In genomic region chrX:54894159-54894558, GRCh38 we compare ENCODE assay signal across 40 cellular contexts. TPM values are rescaled to one million over a fixed set of nuclear protein-coding genes. Genes with fewer than 3 reads are reported as not detected.
"Had no signal": no experiment of that assay in that cellular context is flagged by ENCODE, and none has a peak within 500 bp of the region (broad histone marks: within the 10 kb centered on the region; RNA-seq: fewer than 3 reads in every experiment).

No MANE protein-coding gene starts in this region.

- H3K27me3 Mint-ChIP-seq: activated naive CD4-positive, alpha-beta T cell treated with anti-CD3 and anti-CD28 coated beads, Interleukin-2, amount 10 ng/mL, durations not matched to agents 7 days and 5 days; activated naive CD4-positive, alpha-beta T cell treated with anti-CD3 and anti-CD28 coated beads, Interleukin-2, amount 50 U/mL, for 24 hours; activated naive CD8-positive, alpha-beta T cell treated with anti-CD3 and anti-CD28 coated beads for 36 hours; activated T-helper 17 cell treated with anti-CD3 and anti-CD28 coated beads, Interleukin-2, amount 50 U/mL, for 72 hours had no signal

- H3K36me3 ChIP-seq: adrenal gland, ascending aorta, brain microvascular endothelial cell, breast epithelium, cardiac muscle cell had no signal

- H3K4me3 ChIP-seq: adrenal gland, ascending aorta, body of pancreas, breast epithelium, cardiac muscle cell had no signal

- H3K27ac Mint-ChIP-seq: activated naive CD4-positive, alpha-beta T cell treated with anti-CD3 and anti-CD28 coated beads for 36 hours; activated naive CD4-positive, alpha-beta T cell treated with anti-CD3 and anti-CD28 coated beads, Interleukin-2, amount 10 ng/mL, durations not matched to agents 7 days and 5 days; activated naive CD4-positive, alpha-beta T cell treated with anti-CD3 and anti-CD28 coated beads, Interleukin-2, amount 50 U/mL, for 24 hours; activated naive CD4-positive, alpha-beta T cell treated with anti-CD3 and anti-CD28 coated beads, Interleukin-2, amount 50 U/mL, for 72 hours; activated naive CD8-positive, alpha-beta T cell; activated naive CD8-positive, alpha-beta T cell treated with anti-CD3 and anti-CD28 coated beads for 36 hours; activated naive CD8-positive, alpha-beta T cell treated with anti-CD3 and anti-CD28 coated beads, Interleukin-2, amount 10 ng/mL, durations not matched to agents 7 days and 5 days; activated naive CD8-positive, alpha-beta T cell treated with anti-CD3 and anti-CD28 coated beads, Interleukin-2, amount 50 U/mL, for 24 hours; activated T-cell treated with anti-CD3 and anti-CD28 coated beads, Interleukin-2, amount 50 U/mL, for 24 hours; activated T-cell treated with anti-CD3 and anti-CD28 coated beads, Interleukin-2, amount 50 U/mL, for 72 hours; activated T-helper 1 cell treated with anti-CD3 and anti-CD28 coated beads, Interleukin-12 subunit alpha, Interleukin-12 subunit beta, Interleukin-2, Interleukin-4 antibody, amounts not matched to agents 30 ng/mL and 10 ng/mL and 1 ng/mL, durations not matched to agents 14 hours and 24 hours and 36 hours; activated T-helper 17 cell treated with anti-CD3 and anti-CD28 coated beads, Interleukin-2, amount 50 U/mL, for 72 hours; activated T-helper 2 cell treated with anti-CD3 and anti-CD28 coated beads, Interferon-gamma antibody, Interleukin-2, Interleukin-4, amounts not matched to agents 10 μg/mL and 5 μg/mL and 100 μg/mL, durations not matched to agents 14 hours and 24 hours and 36 hours; brain had no signal

- DNase-seq: activated effector memory CD4-positive, alpha-beta T cell treated with anti-CD3 and anti-CD28 coated beads, Interleukin-2, amount 50 U/mL, for 16 hours; activated effector memory CD4-positive, alpha-beta T cell treated with Interleukin-2 at 50 U/mL for 16 hours; activated gamma-delta T cell; activated gamma-delta T cell treated with Interleukin-2 at 50 U/mL for 16 hours; activated naive CD4-positive, alpha-beta T cell; activated naive CD4-positive, alpha-beta T cell treated with anti-CD3 and anti-CD28 coated beads for 36 hours; activated naive CD4-positive, alpha-beta T cell treated with anti-CD3 and anti-CD28 coated beads, Interleukin-2, amount 10 ng/mL, durations not matched to agents 7 days and 5 days; activated naive CD4-positive, alpha-beta T cell treated with anti-CD3 and anti-CD28 coated beads, Interleukin-2, amount 50 U/mL, for 16 hours; activated naive CD4-positive, alpha-beta T cell treated with Interleukin-2 at 50 U/mL for 16 hours; activated naive CD8-positive, alpha-beta T cell treated with anti-CD3 and anti-CD28 coated beads for 36 hours; activated naive CD8-positive, alpha-beta T cell treated with anti-CD3 and anti-CD28 coated beads, Interleukin-2, amount 10 ng/mL, durations not matched to agents 7 days and 5 days; activated naive CD8-positive, alpha-beta T cell treated with anti-CD3 and anti-CD28 coated beads, Interleukin-2, amount 50 U/mL, for 24 hours; activated T-cell treated with anti-CD3 and anti-CD28 coated beads for 4 hours; activated T-cell treated with anti-CD3 and anti-CD28 coated beads, Interleukin-2, amount 50 U/mL, for 1 hour; activated T-cell treated with anti-CD3 and anti-CD28 coated beads, Interleukin-2, amount 50 U/mL, for 24 hours; activated T-cell treated with anti-CD3 and anti-CD28 coated beads, Interleukin-2, amount 50 U/mL, for 4 hours; activated T-cell treated with anti-CD3 and anti-CD28 coated beads, Interleukin-2, amount 50 U/mL, for 48 hours; activated T-cell treated with anti-CD3 and anti-CD28 coated beads, Interleukin-2, amount 50 U/mL, for 72 hours; adrenal gland; amniotic stem cell; amygdala; anterior cingulate cortex; aorta; body of pancreas; brain microvascular endothelial cell; caudate nucleus; central memory CD4-positive, alpha-beta T cell; cerebellar nuclear complex had no signal

- H3K4me1 ChIP-seq: adrenal gland, ascending aorta, body of pancreas, breast epithelium had no signal

- H3K27me3 ChIP-seq: ascending aorta, body of pancreas, brain microvascular endothelial cell, cardiac muscle cell had no signal

- H3K36me3 Mint-ChIP-seq: activated naive CD4-positive, alpha-beta T cell treated with anti-CD3 and anti-CD28 coated beads, Interleukin-2, amount 10 ng/mL, durations not matched to agents 7 days and 5 days; activated naive CD4-positive, alpha-beta T cell treated with anti-CD3 and anti-CD28 coated beads, Interleukin-2, amount 50 U/mL, for 24 hours; activated naive CD4-positive, alpha-beta T cell treated with anti-CD3 and anti-CD28 coated beads, Interleukin-2, amount 50 U/mL, for 72 hours; activated naive CD8-positive, alpha-beta T cell; activated naive CD8-positive, alpha-beta T cell treated with anti-CD3 and anti-CD28 coated beads for 36 hours; activated naive CD8-positive, alpha-beta T cell treated with anti-CD3 and anti-CD28 coated beads, Interleukin-2, amount 10 ng/mL, durations not matched to agents 7 days and 5 days; brain had no signal

- H3K9me3 ChIP-seq: adrenal gland, body of pancreas had no signal

- H3K9me3 Mint-ChIP-seq: activated naive CD4-positive, alpha-beta T cell treated with anti-CD3 and anti-CD28 coated beads, Interleukin-2, amount 10 ng/mL, durations not matched to agents 7 days and 5 days; activated naive CD4-positive, alpha-beta T cell treated with anti-CD3 and anti-CD28 coated beads, Interleukin-2, amount 50 U/mL, for 24 hours; activated naive CD4-positive, alpha-beta T cell treated with anti-CD3 and anti-CD28 coated beads, Interleukin-2, amount 50 U/mL, for 72 hours; activated naive CD8-positive, alpha-beta T cell treated with anti-CD3 and anti-CD28 coated beads for 36 hours; activated naive CD8-positive, alpha-beta T cell treated with anti-CD3 and anti-CD28 coated beads, Interleukin-2, amount 10 ng/mL, durations not matched to agents 7 days and 5 days; activated naive CD8-positive, alpha-beta T cell treated with anti-CD3 and anti-CD28 coated beads, Interleukin-2, amount 50 U/mL, for 24 hours; activated T-cell treated with anti-CD3 and anti-CD28 coated beads, Interleukin-2, amount 50 U/mL, for 24 hours; activated T-cell treated with anti-CD3 and anti-CD28 coated beads, Interleukin-2, amount 50 U/mL, for 72 hours; activated T-helper 1 cell treated with anti-CD3 and anti-CD28 coated beads, Interleukin-12 subunit alpha, Interleukin-12 subunit beta, Interleukin-2, Interleukin-4 antibody, amounts not matched to agents 30 ng/mL and 10 ng/mL and 1 ng/mL, durations not matched to agents 14 hours and 24 hours and 36 hours; activated T-helper 17 cell treated with anti-CD3 and anti-CD28 coated beads, Interleukin-2, amount 50 U/mL, for 72 hours; activated T-helper 2 cell treated with anti-CD3 and anti-CD28 coated beads, Interferon-gamma antibody, Interleukin-2, Interleukin-4, amounts not matched to agents 10 μg/mL and 5 μg/mL and 100 μg/mL, durations not matched to agents 14 hours and 24 hours and 36 hours; central memory CD8-positive, alpha-beta T cell had no signal

- H3K4me3 Mint-ChIP-seq: activated naive CD4-positive, alpha-beta T cell treated with anti-CD3 and anti-CD28 coated beads for 36 hours; activated naive CD4-positive, alpha-beta T cell treated with anti-CD3 and anti-CD28 coated beads, Interleukin-2, amount 10 ng/mL, durations not matched to agents 7 days and 5 days; activated naive CD4-positive, alpha-beta T cell treated with anti-CD3 and anti-CD28 coated beads, Interleukin-2, amount 50 U/mL, for 24 hours; activated naive CD8-positive, alpha-beta T cell; activated naive CD8-positive, alpha-beta T cell treated with anti-CD3 and anti-CD28 coated beads for 36 hours; activated naive CD8-positive, alpha-beta T cell treated with anti-CD3 and anti-CD28 coated beads, Interleukin-2, amount 10 ng/mL, durations not matched to agents 7 days and 5 days; activated naive CD8-positive, alpha-beta T cell treated with anti-CD3 and anti-CD28 coated beads, Interleukin-2, amount 50 U/mL, for 24 hours; activated T-cell treated with anti-CD3 and anti-CD28 coated beads, Interleukin-2, amount 50 U/mL, for 24 hours; activated T-cell treated with anti-CD3 and anti-CD28 coated beads, Interleukin-2, amount 50 U/mL, for 4 hours; activated T-cell treated with anti-CD3 and anti-CD28 coated beads, Interleukin-2, amount 50 U/mL, for 72 hours; activated T-helper 1 cell treated with anti-CD3 and anti-CD28 coated beads, Interleukin-12 subunit alpha, Interleukin-12 subunit beta, Interleukin-2, Interleukin-4 antibody, amounts not matched to agents 30 ng/mL and 10 ng/mL and 1 ng/mL, durations not matched to agents 14 hours and 24 hours and 36 hours; activated T-helper 17 cell treated with anti-CD3 and anti-CD28 coated beads, Interleukin-2, amount 50 U/mL, for 72 hours; brain; central memory CD8-positive, alpha-beta T cell had no signal

- H3K27ac ChIP-seq: adrenal gland, ascending aorta, body of pancreas, brain microvascular endothelial cell, breast epithelium, cardiac muscle cell had no signal

- H3K4me1 Mint-ChIP-seq: activated naive CD4-positive, alpha-beta T cell treated with anti-CD3 and anti-CD28 coated beads, Interleukin-2, amount 10 ng/mL, durations not matched to agents 7 days and 5 days; activated naive CD4-positive, alpha-beta T cell treated with anti-CD3 and anti-CD28 coated beads, Interleukin-2, amount 50 U/mL, for 24 hours; activated naive CD8-positive, alpha-beta T cell treated with anti-CD3 and anti-CD28 coated beads for 36 hours; activated naive CD8-positive, alpha-beta T cell treated with anti-CD3 and anti-CD28 coated beads, Interleukin-2, amount 10 ng/mL, durations not matched to agents 7 days and 5 days; activated naive CD8-positive, alpha-beta T cell treated with anti-CD3 and anti-CD28 coated beads, Interleukin-2, amount 50 U/mL, for 24 hours; activated T-helper 17 cell treated with anti-CD3 and anti-CD28 coated beads, Interleukin-2, amount 50 U/mL, for 72 hours; brain; central memory CD8-positive, alpha-beta T cell had no signal

RNA-seq across cellular contexts. Expression of gene TRO, which starts 26.5 kb away (rescaled TPM):
- total RNA-seq: bronchial epithelial cell had no signal
